12 cellular contexts compared by ENCODE assay signal in the genomic region with DNA sequence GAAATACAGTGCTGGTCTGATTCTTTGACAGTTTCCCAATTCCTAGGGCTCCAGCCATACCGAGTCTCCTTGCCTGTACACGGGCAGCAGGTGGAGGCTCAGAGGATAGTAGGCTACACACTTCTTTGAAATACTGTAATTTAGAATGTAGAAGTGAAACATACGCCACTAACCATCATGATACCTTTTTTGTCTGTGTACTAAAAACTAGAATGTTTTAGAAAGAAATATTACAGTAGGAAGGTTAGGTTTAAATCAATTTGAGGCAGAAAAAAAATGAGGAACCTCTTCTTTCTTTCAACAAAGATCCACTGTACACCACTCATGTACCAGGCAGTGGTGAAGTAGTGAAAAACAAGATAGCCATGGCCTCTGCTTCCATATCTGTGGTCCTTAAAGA.
DNase-seq lines count a peak whose midpoint lies in the region; ATAC-seq and TF ChIP-seq lines count a peak whose summit lies in the region.
"Had no signal": no experiment of that assay in that cellular context is flagged by ENCODE, and none has a peak within 500 bp of the region (broad histone marks: within the 10 kb centered on the region; RNA-seq: fewer than 3 reads in every experiment).

No MANE protein-coding gene starts in this region.

- H3K27ac ChIP-seq in ovary, result no peak overlapping the region
- H3K27ac ChIP-seq: heart right ventricle, HL-60 had no signal

- POLR2A ChIA-PET in GM10248 (lab: Yijun Ruan, JAX), result no interaction called here
- POLR2A ChIA-PET in naive thymus-derived CD8-positive, alpha-beta T cell (lab: Charles Lee), result no interaction called here

- H3K4me1 ChIP-seq in ovary (ENCODE audit: insufficient read depth), result peaks cover 2% of the 10 kb centered on the region

- no peak for TF ChIP-seq EP300 in ovary (IDR thresholded peaks at IDR 0.05)

- intact Hi-C loops in ovary (cut with DNase I), result no loop called here

- TF ChIP-seq POLR2A in ovary (IDR thresholded peaks at IDR 0.05), result no peak

- H3K9me3 ChIP-seq in ovary, result no peaks in the 10 kb centered on the region
- H3K9me3 ChIP-seq: heart right ventricle had no signal

- H3K9me3 Mint-ChIP-seq in naive thymus-derived CD8-positive, alpha-beta T cell, result peaks cover 0 to 5% (median 0%) of the 10 kb centered on the region in 9 donors
- H3K9me3 Mint-ChIP-seq: endodermal cell had no signal

- peaks cover 23 to 38% (median 33%) of the 10 kb centered on the region in 4 donors for H3K4me1 Mint-ChIP-seq in naive thymus-derived CD8-positive, alpha-beta T cell

- H3K4me3 Mint-ChIP-seq in naive thymus-derived CD8-positive, alpha-beta T cell, result peak overlapping the region in 5 of 10 donors; percentile 45 to 65 (median 55)
- H3K4me3 Mint-ChIP-seq: endodermal cell had no signal

- peaks cover 42 to 91% (median 67%) of the 10 kb centered on the region in 5 donors for H3K27me3 Mint-ChIP-seq in naive thymus-derived CD8-positive, alpha-beta T cell

- 61 to 85% (median 82%) methylated on average over 3 of the region's 3 CpGs for WGBS in ovary, 3 donors

- H3K36me3 ChIP-seq in ovary, result no peaks in the 10 kb centered on the region
- H3K36me3 ChIP-seq: heart right ventricle had no signal

- no peak overlapping the region for H3K4me3 ChIP-seq in ovary
- H3K4me3 ChIP-seq: heart right ventricle had no signal

- H3K36me3 Mint-ChIP-seq in naive thymus-derived CD8-positive, alpha-beta T cell, result no peaks in the 10 kb centered on the region

- DNase-seq in GM10248 (ENCODE audit: extremely low spot score), result peak; percentile 10
- no peak for DNase-seq in ovary
- DNase-seq in naive thymus-derived CD8-positive, alpha-beta T cell, result no peak
- DNase-seq in SKM-1 treated with dmso at 0.1 percent for 144 hours (lab: John Stamatoyannopoulos, UW; ENCODE audit: unreplicated experiment), result no peak
- no peak for DNase-seq in NOMO-1 (lab: John Stamatoyannopoulos, UW; ENCODE audit: unreplicated experiment in 2 of 2)
- DNase-seq: activated CD8-positive, alpha-beta memory T cell treated with anti-CD3 and anti-CD28 coated beads, Interleukin-2, amount 50 U/mL, for 48 hours; endodermal cell; heart right ventricle had no signal

- peak; percentile 55 for ATAC-seq in GM19043 (IDR thresholded peaks at IDR 0.05; ENCODE audit: low read depth, unreplicated experiment)
- peak; percentile 52 for ATAC-seq in HG02588 (IDR thresholded peaks at IDR 0.05; ENCODE audit: unreplicated experiment)
- peak; percentile 50 for ATAC-seq in HG03196 (IDR thresholded peaks at IDR 0.05; ENCODE audit: unreplicated experiment)
- ATAC-seq in naive thymus-derived CD8-positive, alpha-beta T cell, result no peak
- ATAC-seq: heart right ventricle had no signal

- CTCF ChIA-PET in GM10248 (lab: Yijun Ruan, JAX), result no interaction called here

- H3K27ac Mint-ChIP-seq in naive thymus-derived CD8-positive, alpha-beta T cell, result peak overlapping the region in 1 of 10 donors; percentile 42
- H3K27ac Mint-ChIP-seq: endodermal cell had no signal

- H3K27me3 ChIP-seq in ovary, result no peaks in the 10 kb centered on the region

- TF ChIP-seq CTCF in GM10248 (IDR thresholded peaks at IDR 0.05; ENCODE audit: control extremely low read depth, extremely low read depth, low read depth, missing control alignments), result no peak
- no peak for TF ChIP-seq CTCF in ovary (IDR thresholded peaks at IDR 0.05)

Comparison
In these comparisons a context has a peak if more than half of its experiments do, and no peak if none do; other contexts are left out.
1. ATAC-seq: peak in GM19043 (single experiment), HG02588 (single experiment) and HG03196 (single experiment); none in naive thymus-derived CD8-positive, alpha-beta T cell (0 of 2).